29 cellular contexts compared by ENCODE assay signal in genomic region chr15:69037977-69038376, GRCh38. TPM values are rescaled to one million over a fixed set of nuclear protein-coding genes. Genes with fewer than 3 reads are reported as not detected.
"Had no signal": no experiment of that assay in that cellular context is flagged by ENCODE, and none has a peak within 500 bp of the region (broad histone marks: within the 10 kb centered on the region; RNA-seq: fewer than 3 reads in every experiment).

No MANE protein-coding gene starts in this region.

- H3K36me3 Mint-ChIP-seq: naive B cell; naive thymus-derived CD8-positive, alpha-beta T cell; natural killer cell treated with Interleukin-12 subunit alpha and Interleukin-12 subunit beta and Interleukin-15 and Interleukin-18, amount 100 ng/mL, for 72 hours; neural progenitor cell; stimulated activated effector memory CD8-positive, alpha-beta T cell treated with anti-CD3 and anti-CD28 coated beads, Interleukin-12 subunit alpha, Interleukin-12 subunit beta, amount 100 ng/mL, for 72 hours; stimulated activated naive B cell treated with anti-CD40 and anti-IgM and Interleukin-4, amounts not matched to agents 10 μg/mL and 1 μg/mL and 100 μg/mL, for 72 hours; type B pancreatic cell had no signal

- H3K4me3 ChIP-seq: neural progenitor cell, pancreas, prostate gland, right lobe of liver, sigmoid colon, stomach, tibial artery, transverse colon, upper lobe of right lung, uterus had no signal

- H3K9me3 ChIP-seq: pancreas, prostate gland, right lobe of liver, sigmoid colon, stomach, tibial artery, transverse colon, upper lobe of right lung, uterus had no signal

- DNase-seq: naive B cell; nephron progenitor cell; occipital lobe; pancreas; retina; right cardiac atrium; right lobe of liver; sigmoid colon; small intestine; stimulated activated CD4-positive, alpha-beta T cell treated with anti-CD3 and anti-CD28 coated beads, Interleukin-15, amount 100 ng/mL, for 24 hours; stimulated activated CD4-positive, alpha-beta T cell treated with anti-CD3 and anti-CD28 coated beads, Interleukin-2, amount 100 ng/mL, for 24 hours; stimulated activated CD4-positive, alpha-beta T cell treated with anti-CD3 and anti-CD28 coated beads, Interleukin-2, amount 100 ng/mL, for 48 hours; stimulated activated CD4-positive, alpha-beta T cell treated with anti-CD3 and anti-CD28 coated beads, Interleukin-4, amount 100 ng/mL, for 24 hours; stimulated activated naive B cell treated with anti-CD40 and anti-IgM and Interleukin-4, amounts not matched to agents 10 μg/mL and 1 μg/mL and 100 μg/mL, for 72 hours; stimulated activated naive CD4-positive, alpha-beta T cell treated with Interleukin-2 at 50 U/mL for 16 hours; stomach; tibial artery; transverse colon; upper lobe of right lung; uterus had no signal

- H3K36me3 ChIP-seq: neural progenitor cell, pancreas, prostate gland, right lobe of liver, sigmoid colon, stomach, tibial artery, transverse colon, upper lobe of right lung, uterus had no signal

- H3K27ac ChIP-seq: neural progenitor cell, pancreas, prostate gland, right lobe of liver, sigmoid colon, stomach, tibial artery, transverse colon, upper lobe of right lung, uterus had no signal

- H3K27me3 ChIP-seq: neural progenitor cell, pancreas, uterus had no signal

- H3K4me1 ChIP-seq: neural progenitor cell, pancreas, prostate gland, right lobe of liver, sigmoid colon, stomach, tibial artery, transverse colon, upper lobe of right lung, uterus had no signal

- H3K4me3 Mint-ChIP-seq: naive B cell; naive thymus-derived CD8-positive, alpha-beta T cell; natural killer cell treated with Interleukin-12 subunit alpha and Interleukin-12 subunit beta and Interleukin-15 and Interleukin-18, amount 100 ng/mL, for 72 hours; nephron progenitor cell; neural progenitor cell; stimulated activated effector memory CD8-positive, alpha-beta T cell treated with anti-CD3 and anti-CD28 coated beads, Interleukin-12 subunit alpha, Interleukin-12 subunit beta, amount 100 ng/mL, for 72 hours; stimulated activated naive B cell treated with anti-CD40 and anti-IgM and Interleukin-4, amounts not matched to agents 10 μg/mL and 1 μg/mL and 100 μg/mL, for 72 hours; stimulated activated naive CD8-positive, alpha-beta T cell treated with anti-CD3 and anti-CD28 coated beads, Interleukin-15, Interleukin-2, amounts not matched to agents 100 ng/mL and 50 ng/mL, for 24 hours; type B pancreatic cell had no signal

- H3K4me1 Mint-ChIP-seq: naive B cell; naive thymus-derived CD8-positive, alpha-beta T cell; nephron progenitor cell; stimulated activated effector memory CD8-positive, alpha-beta T cell treated with anti-CD3 and anti-CD28 coated beads, Interleukin-12 subunit alpha, Interleukin-12 subunit beta, amount 100 ng/mL, for 72 hours; stimulated activated naive B cell treated with anti-CD40 and anti-IgM and Interleukin-4, amounts not matched to agents 10 μg/mL and 1 μg/mL and 100 μg/mL, for 72 hours had no signal

- H3K9me3 Mint-ChIP-seq: naive B cell; naive thymus-derived CD8-positive, alpha-beta T cell; natural killer cell treated with Interleukin-12 subunit alpha and Interleukin-12 subunit beta and Interleukin-15 and Interleukin-18, amount 100 ng/mL, for 72 hours; nephron progenitor cell; neural progenitor cell; stimulated activated effector memory CD8-positive, alpha-beta T cell treated with anti-CD3 and anti-CD28 coated beads, Interleukin-12 subunit alpha, Interleukin-12 subunit beta, amount 100 ng/mL, for 72 hours; stimulated activated naive B cell treated with anti-CD40 and anti-IgM and Interleukin-4, amounts not matched to agents 10 μg/mL and 1 μg/mL and 100 μg/mL, for 72 hours; stimulated activated naive CD8-positive, alpha-beta T cell treated with anti-CD3 and anti-CD28 coated beads, Interleukin-15, Interleukin-2, amounts not matched to agents 100 ng/mL and 50 ng/mL, for 24 hours; type B pancreatic cell had no signal

- H3K27ac Mint-ChIP-seq: naive B cell; naive thymus-derived CD8-positive, alpha-beta T cell; natural killer cell treated with Interleukin-12 subunit alpha and Interleukin-12 subunit beta and Interleukin-15 and Interleukin-18, amount 100 ng/mL, for 72 hours; nephron progenitor cell; stimulated activated effector memory CD8-positive, alpha-beta T cell treated with anti-CD3 and anti-CD28 coated beads, Interleukin-12 subunit alpha, Interleukin-12 subunit beta, amount 100 ng/mL, for 72 hours; stimulated activated naive CD8-positive, alpha-beta T cell treated with anti-CD3 and anti-CD28 coated beads, Interleukin-15, Interleukin-2, amounts not matched to agents 100 ng/mL and 50 ng/mL, for 24 hours; type B pancreatic cell had no signal

- ATAC-seq: naive thymus-derived CD8-positive, alpha-beta T cell; natural killer cell treated with Interleukin-12 subunit alpha and Interleukin-12 subunit beta and Interleukin-15 and Interleukin-18, amount 100 ng/mL, for 72 hours; pancreas; right cardiac atrium; right lobe of liver; stimulated activated effector memory CD8-positive, alpha-beta T cell treated with anti-CD3 and anti-CD28 coated beads, Interleukin-12 subunit alpha, Interleukin-12 subunit beta, amount 100 ng/mL, for 72 hours; stimulated activated naive B cell treated with anti-CD40 and anti-IgM and Interleukin-4, amounts not matched to agents 10 μg/mL and 1 μg/mL and 100 μg/mL, for 72 hours; upper lobe of right lung had no signal

RNA-seq across cellular contexts. Expression of gene NOX5, which starts 23.5 kb away (rescaled TPM):
- total RNA-seq: natural killer cell treated with Interleukin-12 subunit alpha and Interleukin-12 subunit beta and Interleukin-15 and Interleukin-18, amount 100 ng/mL, for 72 hours; pulmonary artery endothelial cell; temporal lobe had no signal
